Comparison of ENCODE assay signal across 10 cellular contexts in the genomic region with DNA sequence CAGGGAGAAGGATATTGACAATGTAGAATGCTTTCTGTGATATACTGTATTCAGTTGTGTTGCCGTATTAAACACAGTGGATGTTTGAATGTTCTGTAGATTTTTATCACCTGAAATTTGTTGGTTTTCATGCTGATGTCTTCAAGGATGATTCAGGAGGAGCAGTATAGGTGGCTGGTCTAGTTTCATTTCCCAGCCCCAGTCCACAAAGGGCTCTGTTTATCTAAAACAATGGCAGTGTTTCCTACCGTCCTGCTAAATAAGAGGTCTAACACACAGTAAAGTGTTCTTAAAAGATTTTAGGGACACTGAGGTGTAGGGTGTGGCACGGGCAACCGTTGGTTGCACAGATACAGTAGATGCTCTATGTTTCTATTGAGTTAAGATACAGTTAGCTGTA.
"Had no signal": no experiment of that assay in that cellular context is flagged by ENCODE, and none has a peak within 500 bp of the region (broad histone marks: within the 10 kb centered on the region; RNA-seq: fewer than 3 reads in every experiment).

No MANE protein-coding gene starts in this region.

- DNase-seq: activated naive CD4-positive, alpha-beta T cell treated with anti-CD3 and anti-CD28 coated beads, Interleukin-2, amount 50 U/mL, for 16 hours; adrenal gland; heart right ventricle; islet precursor cell; left ventricle myocardium superior; right cardiac atrium; T-helper 17 cell had no signal

- H3K36me3 Mint-ChIP-seq: brain had no signal

- H3K9me3 Mint-ChIP-seq: brain had no signal

- ATAC-seq: heart right ventricle, left ventricle myocardium superior, right cardiac atrium, T-helper 17 cell had no signal

- H3K27ac ChIP-seq: adrenal gland, foreskin keratinocyte, heart right ventricle had no signal

- H3K27ac Mint-ChIP-seq: brain, T-helper 17 cell had no signal

- FAIRE-seq: endothelial cell of umbilical vein had no signal
